Comparison of ENCODE assay signal across 23 cellular contexts in genomic region chr11:3015796-3016195, GRCh38. TPM values are rescaled to one million over a fixed set of nuclear protein-coding genes. Genes with fewer than 3 reads are reported as not detected.
A peak's percentile ranks its signal among the peaks of the same experiment; 100 is the strongest.
DNase-seq lines count a peak whose midpoint lies in the region; ATAC-seq and TF ChIP-seq lines count a peak whose summit lies in the region.
"Had no signal": no experiment of that assay in that cellular context is flagged by ENCODE, and none has a peak within 500 bp of the region (broad histone marks: within the 10 kb centered on the region; RNA-seq: fewer than 3 reads in every experiment).

No MANE protein-coding gene starts in this region.

- peaks cover 17% of the 10 kb centered on the region for H3K79me2 ChIP-seq in GM23248 (ENCODE audit: insufficient read depth)
- no peaks in the 10 kb centered on the region for H3K79me2 ChIP-seq in OCI-LY7 (ENCODE audit: insufficient read depth, low read depth, low read length)

- H4K20me1 ChIP-seq in GM23248 (ENCODE audit: insufficient read depth), result 0 out of 2 replicates have a peak, but pooled peaks cover 4% of the 10 kb centered on the region
- no peaks in the 10 kb centered on the region for H4K20me1 ChIP-seq in OCI-LY7 (ENCODE audit: insufficient read depth, low read length)

- BruUV-seq in OCI-LY7 (replicated peaks; lab: Mats Ljungman, UMichigan), result no TSS peak

- no peak overlapping the region for H3K4me3 Mint-ChIP-seq in CD4-positive, CD25-positive, alpha-beta regulatory T cell
- H3K4me3 Mint-ChIP-seq in activated CD4-positive, alpha-beta memory T cell treated with anti-CD3 and anti-CD28 coated beads, Interleukin-2, amount 10 ng/mL, durations not matched to agents 7 days and 5 days, result no peak overlapping the region
- H3K4me3 Mint-ChIP-seq: neural crest cell had no signal

- CTCF ChIA-PET in activated CD4-positive, alpha-beta memory T cell treated with anti-CD3 and anti-CD28 coated beads, Interleukin-2, amount 10 ng/mL, durations not matched to agents 7 days and 5 days (lab: Charles Lee), result interaction anchor here (1.1 to 4.6 kb wide), 6 partner anchors 16 to 76 kb away, joined by 3 to 46 read pairs (median 14); partner anchors contain the start of gene NAP1L4
- CTCF ChIA-PET in OCI-LY7 (lab: Charles Lee; ENCODE audit: unreplicated experiment), result no interaction called here

- H2AFZ ChIP-seq in GM23248, result no peak overlapping the region
- H2AFZ ChIP-seq in OCI-LY7 (ENCODE audit: low read length), result no peak overlapping the region

- POLR2A ChIA-PET in activated CD4-positive, alpha-beta memory T cell treated with anti-CD3 and anti-CD28 coated beads, Interleukin-2, amount 10 ng/mL, durations not matched to agents 7 days and 5 days (lab: Charles Lee), result interaction anchor here (0.8 to 11.8 kb wide), 9 partner anchors 19 to 117 kb away, joined by 3 to 307 read pairs (median 7); partner anchors contain the start of gene NAP1L4
- POLR2A ChIA-PET in OCI-LY7 (lab: Charles Lee), result no interaction called here

- H3K27ac ChIP-seq in CD4-positive, CD25-positive, alpha-beta regulatory T cell (ENCODE audit: insufficient read depth, low read length, poor library complexity, severe bottlenecking), result peak overlapping the region; percentile 79
- H3K27ac ChIP-seq in GM23248 (no peak overlapping the region), OCI-LY7 (ENCODE audit: low read depth, low read length, poor library complexity, severe bottlenecking) (no peak overlapping the region)
- H3K27ac ChIP-seq: thyroid gland had no signal

- TF ChIP-seq CTCF in fibroblast of mammary gland (conservative IDR thresholded peaks at IDR 0.05; ENCODE audit: control insufficient read depth, insufficient read depth, low read depth, low read length), result no peak
- no peak for TF ChIP-seq CTCF in OCI-LY7 (conservative IDR thresholded peaks at IDR 0.05; ENCODE audit: low read length)

- no peak overlapping the region for H3K4me3 ChIP-seq in CD4-positive, CD25-positive, alpha-beta regulatory T cell (ENCODE audit: low read depth, low read length)
- H3K4me3 ChIP-seq in GM23248 (no peak overlapping the region), fibroblast of mammary gland (ENCODE audit: control insufficient read depth, low read depth, low read length) (no peak overlapping the region), OCI-LY7 (ENCODE audit: low read depth, low read length, poor library complexity, severe bottlenecking) (no peak overlapping the region)
- H3K4me3 ChIP-seq: heart right ventricle, skin epidermis, thyroid gland had no signal

- H3K4me1 Mint-ChIP-seq in CD4-positive, CD25-positive, alpha-beta regulatory T cell, result peaks cover 7 to 47% (median 25%) of the 10 kb centered on the region in 4 donors
- H3K4me1 Mint-ChIP-seq in activated CD4-positive, alpha-beta memory T cell treated with anti-CD3 and anti-CD28 coated beads, Interleukin-2, amount 10 ng/mL, durations not matched to agents 7 days and 5 days, result peaks cover 69% of the 10 kb centered on the region
- H3K4me1 Mint-ChIP-seq: neural crest cell had no signal

- H3K9me2 ChIP-seq in GM23248 (ENCODE audit: insufficient read depth), result no peaks in the 10 kb centered on the region
- H3K9me2 ChIP-seq in OCI-LY7 (ENCODE audit: insufficient read depth, low read length), result no peaks in the 10 kb centered on the region

- in situ Hi-C loops in GM23248 (cut with MboI), result no loop called here

- ATAC-seq in CD4-positive, CD25-positive, alpha-beta regulatory T cell (ENCODE audit: low read depth in 2 of 2), result no peak
- ATAC-seq in GM18909 (IDR thresholded peaks at IDR 0.05; ENCODE audit: poor library complexity, unreplicated experiment), result no peak
- ATAC-seq in GM19455 (IDR thresholded peaks at IDR 0.05; ENCODE audit: unreplicated experiment), result no peak
- ATAC-seq: heart right ventricle; left ventricle myocardium superior; Right ventricle myocardium inferior; stimulated activated naive CD8-positive, alpha-beta T cell treated with anti-CD3 and anti-CD28 coated beads, Interleukin-15, Interleukin-2, amounts not matched to agents 100 U/mL and 50 U/mL, for 24 hours had no signal

- no peak overlapping the region for H3K4me2 ChIP-seq in GM23248 (ENCODE audit: unreplicated experiment)
- no peak overlapping the region for H3K4me2 ChIP-seq in OCI-LY7 (ENCODE audit: low read length)

- H3F3A ChIP-seq in GM23248 (ENCODE audit: insufficient read depth), result peaks cover 25% of the 10 kb centered on the region; the same call in 1 of the 2 replicates

- no peak for DNase-seq in CD4-positive, CD25-positive, alpha-beta regulatory T cell
- DNase-seq in GM23248 (peak; percentile 28), fibroblast of mammary gland (ENCODE audit: low read depth) (peak; percentile 19), OCI-LY7 (ENCODE audit: low spot score) (no peak), CD1c-positive myeloid dendritic cell (ENCODE audit: extremely low spot score) (no peak)
- DNase-seq in activated CD4-positive, alpha-beta memory T cell treated with anti-CD3 and anti-CD28 coated beads, Interleukin-2, amount 10 ng/mL, durations not matched to agents 7 days and 5 days, result no peak
- DNase-seq: activated CD4-positive, alpha-beta T cell treated with anti-CD3 and anti-CD28 coated beads for 48 hours; activated T-cell treated with anti-CD3 and anti-CD28 coated beads, Interleukin-2, amount 50 U/mL, for 1 hour; COR-L47; DND-41; heart right ventricle; midbrain; NCI-H2107; NCI-H524; stimulated activated naive CD8-positive, alpha-beta T cell treated with anti-CD3 and anti-CD28 coated beads, Interleukin-15, Interleukin-2, amounts not matched to agents 100 U/mL and 50 U/mL, for 24 hours; thyroid gland had no signal

- H3K9me3 Mint-ChIP-seq in CD4-positive, CD25-positive, alpha-beta regulatory T cell, result no peaks in the 10 kb centered on the region
- no peaks in the 10 kb centered on the region for H3K9me3 Mint-ChIP-seq in activated CD4-positive, alpha-beta memory T cell treated with anti-CD3 and anti-CD28 coated beads, Interleukin-2, amount 10 ng/mL, durations not matched to agents 7 days and 5 days
- H3K9me3 Mint-ChIP-seq: activated naive CD4-positive, alpha-beta T cell treated with anti-CD3 and anti-CD28 coated beads, Interleukin-2, amount 50 U/mL, for 24 hours; neural crest cell had no signal

- peak overlapping the region in 2 of 3 donors; percentile 94 to 97 for H3K27ac Mint-ChIP-seq in CD4-positive, CD25-positive, alpha-beta regulatory T cell
- H3K27ac Mint-ChIP-seq in activated CD4-positive, alpha-beta memory T cell treated with anti-CD3 and anti-CD28 coated beads, Interleukin-2, amount 10 ng/mL, durations not matched to agents 7 days and 5 days, result peak overlapping the region; percentile 95

- H3K36me3 ChIP-seq in CD4-positive, CD25-positive, alpha-beta regulatory T cell (ENCODE audit: control insufficient read depth, insufficient read depth, low read length), result peaks cover 58% of the 10 kb centered on the region
- H3K36me3 ChIP-seq in GM23248 (ENCODE audit: low read depth) (peaks cover 71% of the 10 kb centered on the region), OCI-LY7 (ENCODE audit: insufficient read depth, low read length) (peaks cover 88% of the 10 kb centered on the region)

- H3K9me3 ChIP-seq in CD4-positive, CD25-positive, alpha-beta regulatory T cell (ENCODE audit: control insufficient read depth in 2 of 2, low read length in 2 of 2), result no peaks in the 10 kb centered on the region
- H3K9me3 ChIP-seq in GM23248 (ENCODE audit: low read depth), result no peaks in the 10 kb centered on the region
- no peaks in the 10 kb centered on the region for H3K9me3 ChIP-seq in OCI-LY7 (ENCODE audit: low read length)
- H3K9me3 ChIP-seq: heart right ventricle, thyroid gland had no signal

- H3K27me3 Mint-ChIP-seq in CD4-positive, CD25-positive, alpha-beta regulatory T cell, result no peaks in the 10 kb centered on the region
- no peaks in the 10 kb centered on the region for H3K27me3 Mint-ChIP-seq in activated CD4-positive, alpha-beta memory T cell treated with anti-CD3 and anti-CD28 coated beads, Interleukin-2, amount 10 ng/mL, durations not matched to agents 7 days and 5 days
- H3K27me3 Mint-ChIP-seq: activated naive CD4-positive, alpha-beta T cell treated with anti-CD3 and anti-CD28 coated beads, Interleukin-2, amount 50 U/mL, for 24 hours had no signal

- intact Hi-C loops in OCI-LY7 (cut with micrococcal nuclease; ENCODE audit: unreplicated experiment), result no loop called here

- no peak overlapping the region for H3K9ac ChIP-seq in GM23248

- peaks cover 45% of the 10 kb centered on the region for H3K4me1 ChIP-seq in CD4-positive, CD25-positive, alpha-beta regulatory T cell (ENCODE audit: control insufficient read depth, insufficient read depth, low read length, poor library complexity, severe bottlenecking)
- H3K4me1 ChIP-seq in GM23248 (ENCODE audit: insufficient read depth), result no peaks in the 10 kb centered on the region; the same call in 1 of the 2 replicates
- H3K4me1 ChIP-seq in OCI-LY7 (ENCODE audit: insufficient read depth, low read length, poor library complexity, severe bottlenecking), result no peaks in the 10 kb centered on the region

- H3K27me3 ChIP-seq in CD4-positive, CD25-positive, alpha-beta regulatory T cell (ENCODE audit: control insufficient read depth, insufficient read depth, low read length), result no peaks in the 10 kb centered on the region
- H3K27me3 ChIP-seq in GM23248 (replicated peaks; ENCODE audit: insufficient read depth), result no peaks in the 10 kb centered on the region
- H3K27me3 ChIP-seq: heart right ventricle, thyroid gland had no signal

- WGBS in GM23248 (ENCODE audit: low coverage in 1 of 2, low lambda C conversion rate in 2 of 2, missing lambda C conversion rate in 2 of 2), 2 experiments, result 70 to 73% methylated on average over 8 to 10 of the region's 10 CpGs

- H3K36me3 Mint-ChIP-seq in CD4-positive, CD25-positive, alpha-beta regulatory T cell, result peaks cover 12% of the 10 kb centered on the region
- peaks cover 75% of the 10 kb centered on the region for H3K36me3 Mint-ChIP-seq in activated CD4-positive, alpha-beta memory T cell treated with anti-CD3 and anti-CD28 coated beads, Interleukin-2, amount 10 ng/mL, durations not matched to agents 7 days and 5 days (ENCODE audit: low read depth)

RNA-seq across cellular contexts. Expression of gene NAP1L4, which starts 23.7 kb away (rescaled TPM):
- total RNA-seq in CD4-positive, CD25-positive, alpha-beta regulatory T cell, result 351 TPM
- 100 to 1,000 TPM; 210 to 266 (median 227) TPM for polyA plus RNA-seq in CD4-positive, CD25-positive, alpha-beta regulatory T cell
- total RNA-seq in GM23248 (2014; rRNA removed; shearing (Covaris generic)), result 57.4 and 68.8 TPM in 2 replicates
- 121 and 122 TPM in 2 replicates for polyA plus RNA-seq in GM23248 (2016; fragmentation: Nextera tagmentation; extraction: Ambion mirVana)
- 100 to 1,000 TPM; 299 to 314 TPM for total RNA-seq in activated CD4-positive, alpha-beta memory T cell treated with anti-CD3 and anti-CD28 coated beads, Interleukin-2, amount 10 ng/mL, durations not matched to agents 7 days and 5 days
- 152 and 247 TPM in 2 replicates for total RNA-seq in OCI-LY7 (2014; rRNA removed; shearing (Covaris generic))
- 183 and 188 TPM in 2 replicates for total RNA-seq in OCI-LY7 (2022)

RNA-seq across cellular contexts. Expression of gene CARS1, which starts 41.4 kb away (rescaled TPM):
- total RNA-seq in CD4-positive, CD25-positive, alpha-beta regulatory T cell, result 58.0 TPM
- polyA plus RNA-seq in CD4-positive, CD25-positive, alpha-beta regulatory T cell, result 10 to 100 TPM; 39.6 to 49.3 (median 42.5) TPM
- 111 and 125 TPM in 2 replicates for total RNA-seq in GM23248 (2014; rRNA removed; shearing (Covaris generic))
- 115 and 120 TPM in 2 replicates for polyA plus RNA-seq in GM23248 (2016; fragmentation: Nextera tagmentation; extraction: Ambion mirVana)
- total RNA-seq in activated CD4-positive, alpha-beta memory T cell treated with anti-CD3 and anti-CD28 coated beads, Interleukin-2, amount 10 ng/mL, durations not matched to agents 7 days and 5 days, result 100 to 1,000 TPM; 106 to 121 TPM
- total RNA-seq in OCI-LY7 (2014; rRNA removed; shearing (Covaris generic)), result 58.3 and 62.4 TPM in 2 replicates
- 88.8 and 92.6 TPM in 2 replicates for total RNA-seq in OCI-LY7 (2022)

Comparison
In these comparisons a context has a peak if more than half of its experiments do, and no peak if none do; other contexts are left out.
1. DNase-seq: peak in GM23248 (single experiment) and fibroblast of mammary gland (single experiment); none in CD4-positive, CD25-positive, alpha-beta regulatory T cell (0 of 3), activated CD4-positive, alpha-beta memory T cell treated with anti-CD3 and anti-CD28 coated beads, Interleukin-2, amount 10 ng/mL, durations not matched to agents 7 days and 5 days (single experiment), OCI-LY7 (single experiment) and CD1c-positive myeloid dendritic cell (single experiment).